Comparison of ENCODE assay signal across 11 cellular contexts in genomic region chr9:80191108-80191507, GRCh38.
"Had no signal": no experiment of that assay in that cellular context is flagged by ENCODE, and none has a peak within 500 bp of the region (broad histone marks: within the 10 kb centered on the region; RNA-seq: fewer than 3 reads in every experiment).

No MANE protein-coding gene starts in this region.

- H3K36me3 Mint-ChIP-seq: activated naive CD4-positive, alpha-beta T cell treated with anti-CD3 and anti-CD28 coated beads, Interleukin-2, amount 50 U/mL, for 72 hours had no signal

- H3K27ac Mint-ChIP-seq: activated naive CD4-positive, alpha-beta T cell treated with anti-CD3 and anti-CD28 coated beads, Interleukin-2, amount 50 U/mL, for 72 hours had no signal

- H3K4me2 ChIP-seq: hepatocyte had no signal

- H3K9ac ChIP-seq: parathyroid adenoma had no signal

- ATAC-seq: activated naive CD4-positive, alpha-beta T cell treated with anti-CD3 and anti-CD28 coated beads, Interleukin-2, amount 50 U/mL, for 72 hours; gastroesophageal sphincter; lower lobe of right lung had no signal

- H3K9me3 ChIP-seq: esophagus muscularis mucosa, gastroesophageal sphincter, lower lobe of right lung, right atrium auricular region, transverse colon had no signal

- H3K27me3 Mint-ChIP-seq: naive B cell had no signal

- H3K4me3 ChIP-seq: esophagus muscularis mucosa, gastroesophageal sphincter, hepatocyte, lower lobe of right lung, right atrium auricular region, transverse colon had no signal

- H3K27me3 ChIP-seq: esophagus muscularis mucosa, gastroesophageal sphincter, hepatocyte, right atrium auricular region, transverse colon had no signal

- H2AFZ ChIP-seq: hepatocyte, parathyroid adenoma had no signal

- DNase-seq: lower lobe of right lung, midbrain, naive B cell, small intestine, transverse colon had no signal

- H3K27ac ChIP-seq: esophagus muscularis mucosa, gastroesophageal sphincter, hepatocyte, lower lobe of right lung, parathyroid adenoma, right atrium auricular region, transverse colon had no signal

- H3K4me3 Mint-ChIP-seq: naive B cell had no signal

- H3K9me3 Mint-ChIP-seq: activated naive CD4-positive, alpha-beta T cell treated with anti-CD3 and anti-CD28 coated beads, Interleukin-2, amount 50 U/mL, for 72 hours had no signal

- H3K4me1 ChIP-seq: esophagus muscularis mucosa, gastroesophageal sphincter, lower lobe of right lung, parathyroid adenoma, right atrium auricular region, transverse colon had no signal

- H3K36me3 ChIP-seq: esophagus muscularis mucosa, gastroesophageal sphincter, lower lobe of right lung, right atrium auricular region, transverse colon had no signal
